ENCODE assay signal across 25 cellular contexts in the genomic region with DNA sequence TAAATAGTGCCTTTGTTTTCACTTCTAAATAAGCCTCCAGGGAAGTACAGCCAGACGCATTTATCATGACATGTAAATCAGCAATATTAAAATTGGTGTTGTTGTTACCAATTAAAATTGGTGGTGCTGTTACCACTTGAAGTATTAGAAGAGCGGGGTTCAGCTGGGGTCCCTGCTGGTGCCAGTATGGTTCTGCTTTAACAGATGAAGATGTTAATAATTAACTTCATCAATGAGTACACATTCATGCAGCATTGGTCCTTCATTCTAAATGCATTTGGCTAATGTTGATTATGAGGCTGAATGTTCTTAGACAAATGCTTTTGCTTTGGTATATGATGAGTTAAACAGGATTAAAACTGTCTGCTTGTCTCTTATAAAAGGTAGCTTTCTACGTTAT.
"Had no signal": no experiment of that assay in that cellular context is flagged by ENCODE, and none has a peak within 500 bp of the region (broad histone marks: within the 10 kb centered on the region; RNA-seq: fewer than 3 reads in every experiment).

No MANE protein-coding gene starts in this region.

- H3K4me1 Mint-ChIP-seq: naive B cell had no signal

- DNase-seq: activated CD4-positive, alpha-beta memory T cell treated with anti-CD3 and anti-CD28 coated beads for 36 hours; activated CD4-positive, alpha-beta T cell treated with anti-CD3 and anti-CD28 coated beads for 48 hours; activated effector memory CD4-positive, alpha-beta T cell treated with Interleukin-2 at 50 U/mL for 16 hours; activated naive CD4-positive, alpha-beta T cell treated with anti-CD3 and anti-CD28 coated beads for 36 hours; activated naive CD8-positive, alpha-beta T cell treated with anti-CD3 and anti-CD28 coated beads, Interleukin-2, amount 10 ng/mL, durations not matched to agents 7 days and 5 days; activated T-cell treated with anti-CD3 and anti-CD28 coated beads, Interleukin-2, amount 50 U/mL, for 72 hours; amniotic stem cell; endodermal cell; esophagus squamous epithelium; gastrocnemius medialis; head of caudate nucleus; hypothalamus; islet precursor cell; left cardiac atrium; lower lobe of right lung; mesendoderm; naive B cell; retina; spleen; stimulated activated CD4-positive, alpha-beta T cell treated with anti-CD3 and anti-CD28 coated beads, Interleukin-4, amount 100 ng/mL, for 1 hour; stimulated activated naive CD8-positive, alpha-beta T cell treated with anti-CD3 and anti-CD28 coated beads, Interleukin-15, Interleukin-2, amounts not matched to agents 100 U/mL and 50 U/mL, for 24 hours; thyroid gland; upper lobe of right lung had no signal

- H3K27ac ChIP-seq: coronary artery, esophagus squamous epithelium, gastrocnemius medialis, lower lobe of right lung, spleen, thyroid gland, upper lobe of right lung had no signal

- ATAC-seq: activated T-cell treated with anti-CD3 and anti-CD28 coated beads, Interleukin-2, amount 50 U/mL, for 72 hours; gastrocnemius medialis; left cardiac atrium; lower lobe of right lung; stimulated activated naive CD8-positive, alpha-beta T cell treated with anti-CD3 and anti-CD28 coated beads, Interleukin-15, Interleukin-2, amounts not matched to agents 100 U/mL and 50 U/mL, for 24 hours; upper lobe of right lung had no signal

- H3K27me3 ChIP-seq: esophagus squamous epithelium, gastrocnemius medialis, spleen, thyroid gland, upper lobe of right lung had no signal

- H3K27me3 Mint-ChIP-seq: activated CD4-positive, alpha-beta memory T cell treated with anti-CD3 and anti-CD28 coated beads for 36 hours had no signal

- H3K9me3 Mint-ChIP-seq: activated CD4-positive, alpha-beta memory T cell treated with anti-CD3 and anti-CD28 coated beads for 36 hours; activated naive CD4-positive, alpha-beta T cell treated with anti-CD3 and anti-CD28 coated beads for 36 hours; endodermal cell had no signal

- H3K4me3 Mint-ChIP-seq: activated CD4-positive, alpha-beta memory T cell treated with anti-CD3 and anti-CD28 coated beads for 36 hours; activated naive CD4-positive, alpha-beta T cell treated with anti-CD3 and anti-CD28 coated beads for 36 hours; activated naive CD8-positive, alpha-beta T cell treated with anti-CD3 and anti-CD28 coated beads, Interleukin-2, amount 10 ng/mL, durations not matched to agents 7 days and 5 days; activated T-cell treated with anti-CD3 and anti-CD28 coated beads, Interleukin-2, amount 50 U/mL, for 72 hours; endodermal cell; naive B cell; T-helper 1 cell treated with Interleukin-12 subunit alpha and Interleukin-12 subunit beta and Interleukin-4 antibody, amounts not matched to agents 30 μg/mL and 1 μg/mL, for 36 hours had no signal

- H3K4me3 ChIP-seq: coronary artery, esophagus squamous epithelium, gastrocnemius medialis, lower lobe of right lung, spleen, thyroid gland, upper lobe of right lung had no signal

- H3K36me3 ChIP-seq: esophagus squamous epithelium, gastrocnemius medialis, lower lobe of right lung, spleen, thyroid gland, upper lobe of right lung had no signal

- H3K36me3 Mint-ChIP-seq: activated CD4-positive, alpha-beta memory T cell treated with anti-CD3 and anti-CD28 coated beads for 36 hours; activated naive CD8-positive, alpha-beta T cell treated with anti-CD3 and anti-CD28 coated beads, Interleukin-2, amount 10 ng/mL, durations not matched to agents 7 days and 5 days; naive B cell had no signal

- H3K27ac Mint-ChIP-seq: activated CD4-positive, alpha-beta memory T cell treated with anti-CD3 and anti-CD28 coated beads for 36 hours; activated naive CD4-positive, alpha-beta T cell treated with anti-CD3 and anti-CD28 coated beads for 36 hours; activated naive CD8-positive, alpha-beta T cell treated with anti-CD3 and anti-CD28 coated beads, Interleukin-2, amount 10 ng/mL, durations not matched to agents 7 days and 5 days; activated T-cell treated with anti-CD3 and anti-CD28 coated beads, Interleukin-2, amount 50 U/mL, for 72 hours; endodermal cell; naive B cell; T-helper 1 cell treated with Interleukin-12 subunit alpha and Interleukin-12 subunit beta and Interleukin-4 antibody, amounts not matched to agents 30 μg/mL and 1 μg/mL, for 36 hours had no signal

- H3K9me3 ChIP-seq: esophagus squamous epithelium, gastrocnemius medialis, lower lobe of right lung, spleen, thyroid gland, upper lobe of right lung had no signal

- H3K4me1 ChIP-seq: esophagus squamous epithelium, gastrocnemius medialis, lower lobe of right lung, spleen, thyroid gland had no signal
